ENCODE assay signal across 23 cellular contexts in genomic region chr17:73284906-73285602, GRCh38. TPM values are rescaled to one million over a fixed set of nuclear protein-coding genes. Genes with fewer than 3 reads are reported as not detected.
DNase-seq lines count a peak whose midpoint lies in the region; ATAC-seq and TF ChIP-seq lines count a peak whose summit lies in the region.
"Had no signal": no experiment of that assay in that cellular context is flagged by ENCODE, and none has a peak within 500 bp of the region (broad histone marks: within the 10 kb centered on the region; RNA-seq: fewer than 3 reads in every experiment).

No MANE protein-coding gene starts in this region.

- no peak overlapping the region for H3K4me3 Mint-ChIP-seq in glutamatergic neuron (ENCODE audit: unreplicated experiment)
- H3K4me3 Mint-ChIP-seq: CD4-positive, alpha-beta memory T cell; immature natural killer cell; natural killer cell had no signal

- peaks cover 50% of the 10 kb centered on the region for H3K4me1 Mint-ChIP-seq in glutamatergic neuron (ENCODE audit: low read depth, unreplicated experiment)

- peaks cover 17% of the 10 kb centered on the region for H3K9me3 Mint-ChIP-seq in glutamatergic neuron (ENCODE audit: unreplicated experiment)
- H3K9me3 Mint-ChIP-seq: CD4-positive, alpha-beta memory T cell; immature natural killer cell; natural killer cell had no signal

- peak overlapping the region; percentile 72 to 92 (median 81) for H3K4me2 ChIP-seq in BLaER1 treated with 17β-estradiol and CSF1 and Interleukin-3, amounts not matched to agents 10 nM and 100 nM
- H3K4me2 ChIP-seq in Karpas-422 (ENCODE audit: low read depth, low read length, poor library complexity, severe bottlenecking) = no peak overlapping the region

- peaks cover 0 to 17% (median 10%) of the 10 kb centered on the region in 11 experiments; a peak in 13 of 22 replicates for H3K36me3 ChIP-seq in BLaER1 treated with 17β-estradiol and CSF1 and Interleukin-3, amounts not matched to agents 10 nM and 100 nM
- H3K36me3 ChIP-seq in WERI-Rb-1 (peaks cover 22% of the 10 kb centered on the region), Karpas-422 (ENCODE audit: insufficient read depth, low read length) (no peaks in the 10 kb centered on the region)

- no peaks in the 10 kb centered on the region for H3K9me2 ChIP-seq in Karpas-422 (replicated peaks; ENCODE audit: insufficient read depth, low read length)

- H4K20me1 ChIP-seq in BLaER1 treated with 17β-estradiol and CSF1 and Interleukin-3, amounts not matched to agents 10 nM and 100 nM = peaks cover 0 to 38% (median 12%) of the 10 kb centered on the region in 11 experiments; a peak in 11 of 22 replicates
- no peaks in the 10 kb centered on the region for H4K20me1 ChIP-seq in Karpas-422 (ENCODE audit: insufficient read depth, low read depth, low read length)

- no peak for DNase-seq in WERI-Rb-1
- DNase-seq in glutamatergic neuron = peak; percentile 40
- no peak for DNase-seq in sciatic nerve (ENCODE audit: low spot score)
- DNase-seq in Karpas-422 = no peak
- no peak for DNase-seq in NCI-H2081 (lab: John Stamatoyannopoulos, UW)
- DNase-seq in stimulated activated naive CD4-positive, alpha-beta T cell (lab: John Stamatoyannopoulos, UW) = no peak
- DNase-seq: ACHN; activated CD4-positive, alpha-beta T cell treated with anti-CD3 and anti-CD28 coated beads, Interleukin-2, amount 50 U/mL, for 4 hours; activated naive CD4-positive, alpha-beta T cell treated with anti-CD3 and anti-CD28 coated beads, Interleukin-2, amount 50 U/mL, for 16 hours; CD4-positive, alpha-beta memory T cell; cortex of kidney; immature natural killer cell; lower lobe of right lung; natural killer cell; NCI-H446; NK-92 treated with Interleukin-12 subunit alpha and Interleukin-12 subunit beta, amount 100 ng/mL, for 24 hours; psoas muscle had no signal

- H3K36me3 Mint-ChIP-seq in glutamatergic neuron (ENCODE audit: unreplicated experiment) = no peaks in the 10 kb centered on the region
- H3K36me3 Mint-ChIP-seq: CD4-positive, alpha-beta memory T cell; immature natural killer cell; natural killer cell had no signal

- H3K79me2 ChIP-seq in Karpas-422 (ENCODE audit: low read length) = no peaks in the 10 kb centered on the region

- H3K27ac ChIP-seq in BLaER1 treated with 17β-estradiol and CSF1 and Interleukin-3, amounts not matched to agents 10 nM and 100 nM = peak overlapping the region in 4 of 11 experiments; percentile 11 to 50 (median 20); a peak in 6 of 22 replicates
- H3K27ac ChIP-seq in WERI-Rb-1 (peak overlapping the region; percentile 58), Karpas-422 (ENCODE audit: low read length) (no peak overlapping the region)
- H3K27ac ChIP-seq: epithelial cell of prostate, lower lobe of right lung, psoas muscle had no signal

- TF ChIP-seq CTCF in WERI-Rb-1 (IDR thresholded peaks at IDR 0.05; ENCODE audit: low read depth, low read length) (no peak), glutamatergic neuron (IDR thresholded peaks at IDR 0.05; ENCODE audit: partially characterized antibody, unreplicated experiment) (no peak)

- H3K27ac Mint-ChIP-seq in glutamatergic neuron (ENCODE audit: unreplicated experiment) = no peak overlapping the region
- H3K27ac Mint-ChIP-seq: CD4-positive, alpha-beta memory T cell; immature natural killer cell; natural killer cell had no signal

- ATAC-seq in sciatic nerve (peak; percentile 2), GM21423 (IDR thresholded peaks at IDR 0.05; ENCODE audit: unreplicated experiment) (no peak)
- ATAC-seq: lower lobe of right lung, natural killer cell, psoas muscle had no signal

- intact Hi-C loops in sciatic nerve (cut with DNase I) = no loop called here

- H3K4me3 ChIP-seq in BLaER1 treated with 17β-estradiol and CSF1 and Interleukin-3, amounts not matched to agents 10 nM and 100 nM = no peak overlapping the region
- H3K4me3 ChIP-seq in WERI-Rb-1 (ENCODE audit: low read depth, low read length) (no peak overlapping the region), Karpas-422 (ENCODE audit: low read length) (no peak overlapping the region)
- H3K4me3 ChIP-seq: lower lobe of right lung, psoas muscle had no signal

- no peak overlapping the region for H2AFZ ChIP-seq in Karpas-422 (ENCODE audit: low read length)

- peak overlapping the region in 3 of 11 experiments; percentile 4 to 27 (median 18); a peak in 3 of 22 replicates for H3K9ac ChIP-seq in BLaER1 treated with 17β-estradiol and CSF1 and Interleukin-3, amounts not matched to agents 10 nM and 100 nM
- no peak overlapping the region for H3K9ac ChIP-seq in Karpas-422 (ENCODE audit: low read length)

- H3K9me3 ChIP-seq in BLaER1 treated with 17β-estradiol and CSF1 and Interleukin-3, amounts not matched to agents 10 nM and 100 nM (replicated peaks in 1 of 11) = no peaks in the 10 kb centered on the region
- H3K9me3 ChIP-seq in WERI-Rb-1 (ENCODE audit: severe bottlenecking) (no peaks in the 10 kb centered on the region), Karpas-422 (ENCODE audit: low read length) (no peaks in the 10 kb centered on the region)
- H3K9me3 ChIP-seq: lower lobe of right lung, psoas muscle had no signal

- no peaks in the 10 kb centered on the region for H3K27me3 ChIP-seq in BLaER1 treated with 17β-estradiol and CSF1 and Interleukin-3, amounts not matched to agents 10 nM and 100 nM
- H3K27me3 ChIP-seq in WERI-Rb-1 (ENCODE audit: insufficient read depth, low read depth, severe bottlenecking) = no peaks in the 10 kb centered on the region
- no peaks in the 10 kb centered on the region for H3K27me3 ChIP-seq in Karpas-422 (ENCODE audit: low read length)

- H3K27me3 Mint-ChIP-seq in glutamatergic neuron (ENCODE audit: unreplicated experiment) = peaks cover 18% of the 10 kb centered on the region

- H3K4me1 ChIP-seq in BLaER1 treated with 17β-estradiol and CSF1 and Interleukin-3, amounts not matched to agents 10 nM and 100 nM = peaks cover 55 to 88% (median 68%) of the 10 kb centered on the region in 10 experiments
- peaks cover 16% of the 10 kb centered on the region for H3K4me1 ChIP-seq in Karpas-422 (ENCODE audit: low read length)
- H3K4me1 ChIP-seq: psoas muscle had no signal

RNA-seq across cellular contexts. Expression of gene CPSF4L, which starts 23.4 kb away (rescaled TPM):
- total RNA-seq in glutamatergic neuron (ENCODE audit: unreplicated experiment) (0.44 TPM), sciatic nerve (not detected)
- total RNA-seq in Karpas-422 (2014; rRNA removed; shearing (Covaris generic); ENCODE audit: low replicate concordance) = not detected in 2 replicates
- total RNA-seq: CD4-positive, alpha-beta memory T cell; lower lobe of right lung; M059J; natural killer cell; psoas muscle; RPMI7951; ureter had no signal

RNA-seq across cellular contexts. Expression of gene CDC42EP4, which starts 26.7 kb away (rescaled TPM):
- total RNA-seq in glutamatergic neuron (ENCODE audit: unreplicated experiment) (124 TPM), sciatic nerve (98.8 TPM)
- not detected in 2 replicates for total RNA-seq in Karpas-422 (2014; rRNA removed; shearing (Covaris generic); ENCODE audit: low replicate concordance)

Comparison
In these comparisons a context has a peak if more than half of its experiments do, and no peak if none do; other contexts are left out.
1. RNA of gene CDC42EP4, which starts 26.7 kb away (total RNA-seq): 124 TPM in glutamatergic neuron (single experiment) and 98.8 TPM in sciatic nerve (single experiment); not detected in Karpas-422; every median in the first group is over 10 times any median in the second.